ENCODE assay signal across 15 cellular contexts in genomic region chr9:135244751-135245221, GRCh38.
DNase-seq lines count a peak whose midpoint lies in the region; ATAC-seq, FAIRE-seq and TF ChIP-seq lines count a peak whose summit lies in the region.
"Had no signal": no experiment of that assay in that cellular context is flagged by ENCODE, and none has a peak within 500 bp of the region (broad histone marks: within the 10 kb centered on the region; RNA-seq: fewer than 3 reads in every experiment).

No MANE protein-coding gene starts in this region.

- peak; percentile 65 to 80 (median 76) for ATAC-seq in pancreas
- no peak for ATAC-seq in HG02763 (IDR thresholded peaks at IDR 0.05; ENCODE audit: unreplicated experiment)

- H3K27ac ChIP-seq in pancreas = no peak overlapping the region
- no peak overlapping the region for H3K27ac ChIP-seq in esophagus muscularis mucosa (replicated peaks in 1 of 4)

- H3K9me3 ChIP-seq in pancreas = no peaks in the 10 kb centered on the region
- H3K9me3 ChIP-seq in esophagus muscularis mucosa = no peaks in the 10 kb centered on the region

- FAIRE-seq in pancreas (lab: Jason Lieb, UNC) = no peak

- peak; percentile 63 for DNase-seq in DMS79 (lab: John Stamatoyannopoulos, UW)
- peak; percentile 47 for DNase-seq in NCI-H2196 (lab: John Stamatoyannopoulos, UW; ENCODE audit: unreplicated experiment)
- DNase-seq in cardiac septum (ENCODE audit: low spot score) = peak; percentile 71
- peak; percentile 50 to 81 (median 68) for DNase-seq in pancreas
- no peak for DNase-seq in NCI-H128 (lab: John Stamatoyannopoulos, UW; ENCODE audit: unreplicated experiment)
- DNase-seq in activated naive CD4-positive, alpha-beta T cell (lab: John Stamatoyannopoulos, UW) = no peak
- DNase-seq in esophagus muscularis mucosa (ENCODE audit: extremely low spot score) = no peak
- DNase-seq: activated naive CD4-positive, alpha-beta T cell treated with anti-CD3 and anti-CD28 coated beads, Interleukin-2, amount 10 ng/mL, durations not matched to agents 7 days and 5 days; Calu3; dermis blood vessel endothelial cell; erythroblast; NCI-H2227 treated with DMSO at 0.1 percent for 48 hours; SIG-M5; stimulated activated CD4-positive, alpha-beta T cell treated with anti-CD3 and anti-CD28 coated beads, Interleukin-2, amount 100 ng/mL, for 24 hours had no signal

- no peak for TF ChIP-seq POLR2A in esophagus muscularis mucosa (IDR thresholded peaks at IDR 0.05; ENCODE audit: low read depth)

- intact Hi-C loops in cardiac septum (cut with DNase I) = no loop called here
- intact Hi-C loops in pancreas (cut with DNase I) = no loop called here
- intact Hi-C loops in esophagus muscularis mucosa (cut with DNase I) = no loop called here

- H3K4me3 ChIP-seq in pancreas = peak overlapping the region in 1 of 4 donors; percentile 4
- no peak overlapping the region for H3K4me3 ChIP-seq in esophagus muscularis mucosa

- 17 to 24% methylated on average over 16 of the region's 16 CpGs for WGBS in pancreas, 2 donors
- WGBS in esophagus muscularis mucosa = 89% methylated on average over 5 of the region's 16 CpGs

- TF ChIP-seq EP300 in esophagus muscularis mucosa (IDR thresholded peaks at IDR 0.05) = no peak

- no peak for TF ChIP-seq CTCF in pancreas (IDR thresholded peaks at IDR 0.05)
- TF ChIP-seq CTCF in esophagus muscularis mucosa (IDR thresholded peaks at IDR 0.05) = no peak

- H3K36me3 ChIP-seq in pancreas = no peaks in the 10 kb centered on the region
- no peaks in the 10 kb centered on the region for H3K36me3 ChIP-seq in esophagus muscularis mucosa

- H3K27me3 ChIP-seq in pancreas (no peaks in the 10 kb centered on the region), esophagus muscularis mucosa (peaks cover 0 to 82% (median 0%) of the 10 kb centered on the region in 4 donors)

- peaks cover 7 to 20% (median 14%) of the 10 kb centered on the region in 3 donors for H3K4me1 ChIP-seq in pancreas
- H3K4me1 ChIP-seq in esophagus muscularis mucosa = no peaks in the 10 kb centered on the region

Comparison
In these comparisons a context has a peak if more than half of its experiments do, and no peak if none do; other contexts are left out.
1. DNase-seq: peak in DMS79 (single experiment), NCI-H2196 (single experiment), cardiac septum (single experiment) and pancreas (6 of 6); none in NCI-H128 (single experiment), activated naive CD4-positive, alpha-beta T cell (0 of 4) and esophagus muscularis mucosa (single experiment).